In genomic region chr7:138974675-138975237, GRCh38 we compare ENCODE assay signal across 1 cellular context.
A peak's percentile ranks its signal among the peaks of the same experiment; 100 is the strongest.
TF ChIP-seq lines count a peak whose summit lies in the region.

No MANE protein-coding gene starts in this region.

TF ChIP-seq in H1, 55 proteins besides CTCF, POLR2A, EP300 and RAD21:
- TF ChIP-seq KDM1A (IDR thresholded peaks at IDR 0.05; ENCODE audit: borderline replicate concordance, low read length) (no peak), SP1 (IDR thresholded peaks at IDR 0.05; ENCODE audit: low read depth, low read length) (0 out of 2 replicates have a peak, but pooled peaks have one; percentile 2)
